Comparison of ENCODE assay signal across 1 cellular context in genomic region chr20:46709459-46710148, GRCh38.
TF ChIP-seq lines count a peak whose summit lies in the region.

TSS of gene SLC2A10 (plus strand) at chr20:46709649. CDS start at chr20:46709737, 88 bp downstream.

TF ChIP-seq in HepG2, 621 proteins besides CTCF, POLR2A, EP300 and RAD21 (continued from another document and continues in another):
- TF ChIP-seq NR0B2 (CRISPR knock-in tag; IDR thresholded peaks at IDR 0.05), result peak; percentile 71; the same call in 1 of the 2 replicates
- no peak; the same call in 1 of the 2 replicates for TF ChIP-seq ZNF224 (CRISPR knock-in tag; IDR thresholded peaks at IDR 0.05)
- peak; percentile 66 for TF ChIP-seq YEATS2 (CRISPR knock-in tag; IDR thresholded peaks at IDR 0.05; ENCODE audit: borderline replicate concordance)
- no peak; the same call in 1 of the 2 replicates for TF ChIP-seq ZNF83 (CRISPR knock-in tag; IDR thresholded peaks at IDR 0.05; ENCODE audit: borderline replicate concordance)
- no peak; the same call in 1 of the 2 replicates for TF ChIP-seq RFX5 (IDR thresholded peaks at IDR 0.05; ENCODE audit: low read depth, low read length)
- TF ChIP-seq SALL1 (CRISPR knock-in tag; IDR thresholded peaks at IDR 0.05), result no peak; the same call in 1 of the 2 replicates
- peak; percentile 94 for TF ChIP-seq ZNF687 (CRISPR knock-in tag; IDR thresholded peaks at IDR 0.05)
- 0 out of 2 replicates have a peak, but pooled peaks have one; percentile 41 for TF ChIP-seq ZNF614 (CRISPR knock-in tag; IDR thresholded peaks at IDR 0.05; ENCODE audit: borderline replicate concordance)
- TF ChIP-seq THYN1 (CRISPR knock-in tag; IDR thresholded peaks at IDR 0.05; ENCODE audit: borderline replicate concordance, low read depth), result no peak
- no peak for TF ChIP-seq CBFB (CRISPR knock-in tag; IDR thresholded peaks at IDR 0.05)
- peak; percentile 90 for TF ChIP-seq ASH2L (IDR thresholded peaks at IDR 0.05; ENCODE audit: insufficient read length, low read depth, low read length)
- TF ChIP-seq KAT2B (IDR thresholded peaks at IDR 0.05; ENCODE audit: borderline replicate concordance, low read depth, low read length), result no peak
- no peak for TF ChIP-seq GPN1 (CRISPR knock-in tag; IDR thresholded peaks at IDR 0.05; ENCODE audit: borderline replicate concordance)
- TF ChIP-seq ZBTB3 (CRISPR knock-in tag; IDR thresholded peaks at IDR 0.05; ENCODE audit: borderline replicate concordance, low read depth), result peak; percentile 44; the same call in 1 of the 2 replicates
- peak; percentile 69; the same call in 1 of the 2 replicates for TF ChIP-seq ZNF572 (CRISPR knock-in tag; IDR thresholded peaks at IDR 0.05)
- TF ChIP-seq ZNF256 (CRISPR knock-in tag; conservative IDR thresholded peaks at IDR 0.05), result no peak
- no peak for TF ChIP-seq ZNF282 (IDR thresholded peaks at IDR 0.05; ENCODE audit: partially characterized antibody)
- TF ChIP-seq ZNF644 (CRISPR knock-in tag; IDR thresholded peaks at IDR 0.05; ENCODE audit: low read depth), result no peak; the same call in 1 of the 2 replicates
- 0 out of 2 replicates have a peak, but pooled peaks have one; percentile 14 for TF ChIP-seq SIN3B (IDR thresholded peaks at IDR 0.05; ENCODE audit: low read length)
- TF ChIP-seq MIXL1 (CRISPR knock-in tag; IDR thresholded peaks at IDR 0.05), result 0 out of 2 replicates have a peak, but pooled peaks have one; percentile 11
- no peak for TF ChIP-seq ZFP62 (CRISPR knock-in tag; IDR thresholded peaks at IDR 0.05)
- TF ChIP-seq EED (CRISPR knock-in tag; IDR thresholded peaks at IDR 0.05), result no peak
- TF ChIP-seq ZNF446 (CRISPR knock-in tag; IDR thresholded peaks at IDR 0.05), result peak; percentile 81; the same call in 1 of the 2 replicates
- TF ChIP-seq ZNF121 (CRISPR knock-in tag; IDR thresholded peaks at IDR 0.05), result no peak; the same call in 1 of the 2 replicates
- no peak for TF ChIP-seq MYNN (CRISPR knock-in tag; IDR thresholded peaks at IDR 0.05; ENCODE audit: low read depth)
- TF ChIP-seq YEATS4 (CRISPR knock-in tag; IDR thresholded peaks at IDR 0.05; ENCODE audit: borderline replicate concordance), result peak; percentile 98
- TF ChIP-seq ZNF253 (CRISPR knock-in tag; IDR thresholded peaks at IDR 0.05; ENCODE audit: borderline replicate concordance), result peak; percentile 93; the same call in 1 of the 2 replicates
- peak; percentile 16; the same call in 1 of the 2 replicates for TF ChIP-seq ZSCAN29 (CRISPR knock-in tag; conservative IDR thresholded peaks at IDR 0.05)
- TF ChIP-seq ZNF816 (CRISPR knock-in tag; IDR thresholded peaks at IDR 0.05; ENCODE audit: borderline replicate concordance), result peak; percentile 97; the same call in 1 of the 2 replicates
- TF ChIP-seq ZSCAN30 (CRISPR knock-in tag; IDR thresholded peaks at IDR 0.05), result no peak
- 0 out of 2 replicates have a peak, but pooled peaks have one; percentile 24 for TF ChIP-seq MAFG (CRISPR knock-in tag; IDR thresholded peaks at IDR 0.05)
- no peak for TF ChIP-seq TOE1 (CRISPR knock-in tag; IDR thresholded peaks at IDR 0.05)
- peak; percentile 73 for TF ChIP-seq HOXA3 (CRISPR knock-in tag; IDR thresholded peaks at IDR 0.05)
- 0 out of 2 replicates have a peak, but pooled peaks have one; percentile 22 for TF ChIP-seq ZNF720 (CRISPR knock-in tag; IDR thresholded peaks at IDR 0.05)
- peak; percentile 17; the same call in 1 of the 2 replicates for TF ChIP-seq DRAP1 (CRISPR knock-in tag; IDR thresholded peaks at IDR 0.05)
- no peak; the same call in none of the 2 replicates for TF ChIP-seq ZNF788 (CRISPR knock-in tag; IDR thresholded peaks at IDR 0.05; ENCODE audit: borderline replicate concordance)
- no peak for TF ChIP-seq BCL6 (CRISPR knock-in tag; IDR thresholded peaks at IDR 0.05)
- no peak; the same call in none of the 2 replicates for TF ChIP-seq ZBTB43 (CRISPR knock-in tag; conservative IDR thresholded peaks at IDR 0.05)
- TF ChIP-seq ZNF790 (CRISPR knock-in tag; IDR thresholded peaks at IDR 0.05; ENCODE audit: borderline replicate concordance), result peak; percentile 85; the same call in 1 of the 2 replicates
- TF ChIP-seq ZNF580 (CRISPR knock-in tag; IDR thresholded peaks at IDR 0.05; ENCODE audit: borderline replicate concordance, low read depth), result 0 out of 2 replicates have a peak, but pooled peaks have one; percentile 59
- peak; percentile 76; the same call in 1 of the 2 replicates for TF ChIP-seq POGK (CRISPR knock-in tag; conservative IDR thresholded peaks at IDR 0.05)
- no peak; the same call in 1 of the 2 replicates for TF ChIP-seq ZNF570 (CRISPR knock-in tag; IDR thresholded peaks at IDR 0.05; ENCODE audit: borderline replicate concordance)
- no peak for TF ChIP-seq PRMT3 (CRISPR knock-in tag; IDR thresholded peaks at IDR 0.05; ENCODE audit: borderline replicate concordance, low read depth)
- TF ChIP-seq FIP1L1 (IDR thresholded peaks at IDR 0.05; ENCODE audit: borderline replicate concordance, insufficient read depth, low read depth, low read length), result no peak
- no peak for TF ChIP-seq RBM39 (IDR thresholded peaks at IDR 0.05; ENCODE audit: low read depth, low read length, poor library complexity, severe bottlenecking)
- peak; percentile 75 for TF ChIP-seq ZNF142 (CRISPR knock-in tag; IDR thresholded peaks at IDR 0.05)
- TF ChIP-seq ZNF616 (CRISPR knock-in tag; IDR thresholded peaks at IDR 0.05; ENCODE audit: low read depth), result no peak
- TF ChIP-seq SNAPC2 (CRISPR knock-in tag; IDR thresholded peaks at IDR 0.05), result no peak
- TF ChIP-seq HIVEP1 (CRISPR knock-in tag; IDR thresholded peaks at IDR 0.05), result peak; percentile 55; the same call in 1 of the 2 replicates
- peak; percentile 99; the same call in 1 of the 2 replicates for TF ChIP-seq ZNF558 (CRISPR knock-in tag; IDR thresholded peaks at IDR 0.05; ENCODE audit: borderline replicate concordance)
- TF ChIP-seq ZNF850 (CRISPR knock-in tag; conservative IDR thresholded peaks at IDR 0.05), result 0 out of 2 replicates have a peak, but pooled peaks have one; percentile 52
- TF ChIP-seq ZNF34 (CRISPR knock-in tag; IDR thresholded peaks at IDR 0.05; ENCODE audit: borderline replicate concordance), result 0 out of 2 replicates have a peak, but pooled peaks have one; percentile 45
- TF ChIP-seq IRF1 (CRISPR knock-in tag; IDR thresholded peaks at IDR 0.05; ENCODE audit: low read depth), result no peak
